26 cellular contexts compared by ENCODE assay signal in genomic region chr11:3225159-3225758, GRCh38. TPM values are rescaled to one million over a fixed set of nuclear protein-coding genes. Genes with fewer than 3 reads are reported as not detected.
DNase-seq lines count a peak whose midpoint lies in the region; ATAC-seq, FAIRE-seq and TF ChIP-seq lines count a peak whose summit lies in the region.
"Had no signal": no experiment of that assay in that cellular context is flagged by ENCODE, and none has a peak within 500 bp of the region (broad histone marks: within the 10 kb centered on the region; RNA-seq: fewer than 3 reads in every experiment).

No MANE protein-coding gene starts in this region.

- H3K36me3 ChIP-seq in SK-N-SH (replicated peaks in 1 of 2; ENCODE audit: control insufficient read depth in 1 of 2, insufficient read depth in 2 of 2, low read length in 1 of 2) = no peaks in the 10 kb centered on the region
- no peaks in the 10 kb centered on the region for H3K36me3 ChIP-seq in endodermal cell (ENCODE audit: control insufficient read depth, insufficient read depth, low read length)
- H3K36me3 ChIP-seq in neural progenitor cell = no peaks in the 10 kb centered on the region
- H3K36me3 ChIP-seq in naive thymus-derived CD4-positive, alpha-beta T cell (ENCODE audit: control insufficient read depth in 2 of 3, insufficient read depth in 3 of 3, low read length in 3 of 3) = no peaks in the 10 kb centered on the region
- H3K36me3 ChIP-seq: gastrocnemius medialis, uterus had no signal

- H3K27ac ChIP-seq in SK-N-SH (ENCODE audit: low read depth in 2 of 2, low read length in 1 of 2) = no peak overlapping the region
- no peak overlapping the region for H3K27ac ChIP-seq in endodermal cell (ENCODE audit: low read depth, low read length)
- no peak overlapping the region for H3K27ac ChIP-seq in neural progenitor cell
- H3K27ac ChIP-seq in naive thymus-derived CD4-positive, alpha-beta T cell (ENCODE audit: low read depth, low read length) = no peak overlapping the region
- H3K27ac ChIP-seq: 22Rv1, gastrocnemius medialis, HL-60, uterus had no signal

- TF ChIP-seq RAD21 in SK-N-SH (IDR thresholded peaks at IDR 0.05; ENCODE audit: low read length) = no peak

- ATAC-seq in SK-N-SH treated with all-trans-retinoic acid at 6 μM for 48 hours = no peak
- no peak for ATAC-seq in naive thymus-derived CD4-positive, alpha-beta T cell
- ATAC-seq: activated CD4-positive, alpha-beta T cell treated with anti-CD3 and anti-CD28 coated beads for 36 hours; gastrocnemius medialis; left cardiac atrium had no signal

- H4K20me1 ChIP-seq in SK-N-SH (ENCODE audit: insufficient read depth) (no peaks in the 10 kb centered on the region), neural progenitor cell (ENCODE audit: low read depth) (no peaks in the 10 kb centered on the region)

- H3K4me2 ChIP-seq in SK-N-SH (no peak overlapping the region), neural progenitor cell (no peak overlapping the region)

- no peaks in the 10 kb centered on the region for H3K79me2 ChIP-seq in SK-N-SH (ENCODE audit: insufficient read depth)
- no peaks in the 10 kb centered on the region for H3K79me2 ChIP-seq in neural progenitor cell (ENCODE audit: low read depth)

- CTCF ChIA-PET in SK-N-SH (lab: Yijun Ruan, JAX) = interaction anchor here (1.0 to 2.9 kb wide), 4 partner anchors 9 to 188 kb away, joined by 3 to 18 read pairs (median 8); no protein-coding TSS in a partner anchor
- CTCF ChIA-PET in naive thymus-derived CD4-positive, alpha-beta T cell (lab: Charles Lee) = no interaction called here

- TF ChIP-seq EP300 in SK-N-SH (IDR thresholded peaks at IDR 0.05; ENCODE audit: borderline replicate concordance in 1 of 2, low read depth in 1 of 2, low read length in 1 of 2) = no peak

- no peak overlapping the region for H3K9ac ChIP-seq in SK-N-SH
- H3K9ac ChIP-seq in endodermal cell (ENCODE audit: extremely low read depth, low read length, poor library complexity, severe bottlenecking) = no peak overlapping the region
- H3K9ac ChIP-seq in neural progenitor cell = no peak overlapping the region

- intact Hi-C loops in naive thymus-derived CD4-positive, alpha-beta T cell (cut with micrococcal nuclease) = no loop called here

- H3K4me1 ChIP-seq in SK-N-SH (ENCODE audit: control insufficient read depth in 1 of 2, insufficient read depth in 2 of 2, low read depth in 1 of 2, low read length in 1 of 2) = no peaks in the 10 kb centered on the region; a peak in 1 of 4 replicates
- no peaks in the 10 kb centered on the region for H3K4me1 ChIP-seq in endodermal cell (ENCODE audit: control insufficient read depth, insufficient read depth, low read length)
- peaks cover 9% of the 10 kb centered on the region for H3K4me1 ChIP-seq in neural progenitor cell
- no peaks in the 10 kb centered on the region for H3K4me1 ChIP-seq in naive thymus-derived CD4-positive, alpha-beta T cell (ENCODE audit: control insufficient read depth in 2 of 2, insufficient read depth in 2 of 2, low read length in 2 of 2)
- H3K4me1 ChIP-seq: gastrocnemius medialis, uterus had no signal

- FAIRE-seq in urothelium cell line (lab: Jason Lieb, UNC) = no peak

- H3K9me2 ChIP-seq in SK-N-SH = no peaks in the 10 kb centered on the region

- H3K4me1 Mint-ChIP-seq in endodermal cell (peaks cover 2% of the 10 kb centered on the region), neural progenitor cell (peaks cover 34% of the 10 kb centered on the region), progenitor cell of endocrine pancreas (ENCODE audit: low read depth) (no peaks in the 10 kb centered on the region)
- peaks cover 3 to 12% (median 9%) of the 10 kb centered on the region in 7 donors for H3K4me1 Mint-ChIP-seq in naive thymus-derived CD4-positive, alpha-beta T cell
- H3K4me1 Mint-ChIP-seq: central memory CD8-positive, alpha-beta T cell had no signal

- no peak for TF ChIP-seq CTCF in SK-N-SH (IDR thresholded peaks at IDR 0.05)
- no peak for TF ChIP-seq CTCF in endodermal cell (conservative IDR thresholded peaks at IDR 0.05)
- TF ChIP-seq CTCF in neural progenitor cell (IDR thresholded peaks at IDR 0.05) = no peak
- no peak for TF ChIP-seq CTCF in progenitor cell of endocrine pancreas (IDR thresholded peaks at IDR 0.05; ENCODE audit: unreplicated experiment)

- H3K9me3 Mint-ChIP-seq in endodermal cell = no peaks in the 10 kb centered on the region
- H3K9me3 Mint-ChIP-seq in neural progenitor cell = no peaks in the 10 kb centered on the region
- H3K9me3 Mint-ChIP-seq in naive thymus-derived CD4-positive, alpha-beta T cell = no peaks in the 10 kb centered on the region
- H3K9me3 Mint-ChIP-seq in progenitor cell of endocrine pancreas (ENCODE audit: low read depth) = no peaks in the 10 kb centered on the region
- H3K9me3 Mint-ChIP-seq: central memory CD8-positive, alpha-beta T cell had no signal

- peak; percentile 39 for DNase-seq in SK-N-SH
- peak; percentile 18 for DNase-seq in D341Med (ENCODE audit: low spot score)
- peak; percentile 49 for DNase-seq in endodermal cell
- no peak for DNase-seq in neural progenitor cell (ENCODE audit: low spot score)
- no peak for DNase-seq in urothelium cell line (ENCODE audit: low spot score)
- no peak for DNase-seq in naive thymus-derived CD4-positive, alpha-beta T cell
- no peak for DNase-seq in progenitor cell of endocrine pancreas (ENCODE audit: low spot score, unreplicated experiment)
- DNase-seq: activated CD4-positive, alpha-beta T cell treated with anti-CD3 and anti-CD28 coated beads for 36 hours; gastrocnemius medialis; left cardiac atrium; midbrain; NCI-H1105; NCI-H2029 treated with DMSO at 0.1 percent for 48 hours; NCI-H524; T1000; uterus had no signal

- WGBS in SK-N-SH (ENCODE audit: low lambda C conversion rate) = 74% methylated on average over 12 of the region's 17 CpGs
- 81 to 89% methylated on average over 5 to 17 of the region's 17 CpGs for WGBS in endodermal cell (ENCODE audit: insufficient coverage in 1 of 2, insufficient read length in 1 of 2), 2 experiments

- peaks cover 21% of the 10 kb centered on the region for H3K27me3 Mint-ChIP-seq in endodermal cell (ENCODE audit: insufficient read depth)
- H3K27me3 Mint-ChIP-seq in neural progenitor cell (ENCODE audit: insufficient read depth, low read depth) = peaks cover 10% of the 10 kb centered on the region
- peaks cover 0 to 11% (median 7%) of the 10 kb centered on the region in 5 donors for H3K27me3 Mint-ChIP-seq in naive thymus-derived CD4-positive, alpha-beta T cell
- H3K27me3 Mint-ChIP-seq in progenitor cell of endocrine pancreas = peaks cover 47% of the 10 kb centered on the region
- H3K27me3 Mint-ChIP-seq: activated CD4-positive, alpha-beta T cell treated with anti-CD3 and anti-CD28 coated beads for 36 hours had no signal

- no peak overlapping the region for H3K4me3 Mint-ChIP-seq in endodermal cell
- H3K4me3 Mint-ChIP-seq in neural progenitor cell = no peak overlapping the region
- no peak overlapping the region for H3K4me3 Mint-ChIP-seq in naive thymus-derived CD4-positive, alpha-beta T cell
- H3K4me3 Mint-ChIP-seq in progenitor cell of endocrine pancreas (ENCODE audit: low read depth) = no peak overlapping the region
- H3K4me3 Mint-ChIP-seq: activated CD4-positive, alpha-beta T cell treated with anti-CD3 and anti-CD28 coated beads for 36 hours; central memory CD8-positive, alpha-beta T cell had no signal

- POLR2A ChIA-PET in SK-N-SH (lab: Yijun Ruan, JAX) = no interaction called here
- POLR2A ChIA-PET in naive thymus-derived CD4-positive, alpha-beta T cell (lab: Charles Lee) = no interaction called here

- no peaks in the 10 kb centered on the region for H3K9me3 ChIP-seq in SK-N-SH
- H3K9me3 ChIP-seq in endodermal cell (ENCODE audit: control insufficient read depth, low read length) = no peaks in the 10 kb centered on the region
- H3K9me3 ChIP-seq in neural progenitor cell (ENCODE audit: low read depth) = no peaks in the 10 kb centered on the region
- no peaks in the 10 kb centered on the region for H3K9me3 ChIP-seq in naive thymus-derived CD4-positive, alpha-beta T cell (ENCODE audit: control insufficient read depth in 2 of 3, low read length in 3 of 3)
- H3K9me3 ChIP-seq: gastrocnemius medialis, uterus had no signal

- H3K36me3 Mint-ChIP-seq in endodermal cell (ENCODE audit: low read depth) (no peaks in the 10 kb centered on the region), neural progenitor cell (no peaks in the 10 kb centered on the region), progenitor cell of endocrine pancreas (ENCODE audit: insufficient read depth) (no peaks in the 10 kb centered on the region)
- H3K36me3 Mint-ChIP-seq in naive thymus-derived CD4-positive, alpha-beta T cell = no peaks in the 10 kb centered on the region

- no peak overlapping the region for H3K4me3 ChIP-seq in SK-N-SH (ENCODE audit: low read depth in 2 of 2, low read length in 1 of 2)
- H3K4me3 ChIP-seq in endodermal cell (ENCODE audit: low read length) = no peak overlapping the region
- H3K4me3 ChIP-seq in neural progenitor cell = no peak overlapping the region
- no peak overlapping the region for H3K4me3 ChIP-seq in naive thymus-derived CD4-positive, alpha-beta T cell (ENCODE audit: low read length)
- H3K4me3 ChIP-seq: gastrocnemius medialis, uterus had no signal

- H2AFZ ChIP-seq in SK-N-SH (ENCODE audit: low read depth) (no peak overlapping the region), neural progenitor cell (replicated peaks) (no peak overlapping the region)

- H3K27me3 ChIP-seq in SK-N-SH (ENCODE audit: insufficient read depth) = no peaks in the 10 kb centered on the region
- peaks cover 6% of the 10 kb centered on the region for H3K27me3 ChIP-seq in endodermal cell (ENCODE audit: control insufficient read depth, insufficient read depth, low read length, poor library complexity, severe bottlenecking)
- no peaks in the 10 kb centered on the region for H3K27me3 ChIP-seq in neural progenitor cell
- no peaks in the 10 kb centered on the region for H3K27me3 ChIP-seq in naive thymus-derived CD4-positive, alpha-beta T cell (ENCODE audit: control insufficient read depth in 2 of 2, insufficient read depth in 2 of 2, low read length in 2 of 2)
- H3K27me3 ChIP-seq: uterus had no signal

- no peak overlapping the region for H3K27ac Mint-ChIP-seq in endodermal cell
- peak overlapping the region; percentile 50 for H3K27ac Mint-ChIP-seq in neural progenitor cell
- H3K27ac Mint-ChIP-seq in naive thymus-derived CD4-positive, alpha-beta T cell = no peak overlapping the region
- H3K27ac Mint-ChIP-seq in progenitor cell of endocrine pancreas = no peak overlapping the region
- H3K27ac Mint-ChIP-seq: activated CD4-positive, alpha-beta T cell treated with anti-CD3 and anti-CD28 coated beads for 36 hours had no signal

- H3F3A ChIP-seq in SK-N-SH (replicated peaks; ENCODE audit: insufficient read depth) (no peaks in the 10 kb centered on the region), neural progenitor cell (ENCODE audit: low read depth) (no peaks in the 10 kb centered on the region)

RNA-seq across cellular contexts. Expression of gene MRGPRG, which starts 6.6 kb away (rescaled TPM):
- polyA plus RNA-seq in SK-N-SH (2012; rRNA removed) = not detected in 2 replicates
- polyA plus RNA-seq in SK-N-SH (2012; cell fraction: cytosol; rRNA removed) = not detected in 2 replicates
- polyA plus RNA-seq in SK-N-SH (2012; cell fraction: nucleus; rRNA removed) = not detected in 2 replicates
- not detected for total RNA-seq in endodermal cell
- not detected for polyA plus RNA-seq in endodermal cell (2013, experiment 1 of 2)
- polyA plus RNA-seq in endodermal cell (2013, experiment 2 of 2) = not detected
- not detected in 2 replicates for total RNA-seq in neural progenitor cell (ENCODE audit: low replicate concordance)
- total RNA-seq in naive thymus-derived CD4-positive, alpha-beta T cell = not detected
- polyA plus RNA-seq in naive thymus-derived CD4-positive, alpha-beta T cell = not detected
- not detected in 2 replicates for total RNA-seq in progenitor cell of endocrine pancreas
- total RNA-seq: activated CD4-positive, alpha-beta T cell treated with anti-CD3 and anti-CD28 coated beads for 36 hours; Daoy; gastrocnemius medialis; left cardiac atrium; RPMI7951; subcutaneous adipose tissue; uterus had no signal
- polyA plus RNA-seq: BJ, esophagus, neural cell had no signal

RNA-seq across cellular contexts. Expression of gene MRGPRE, which starts 7.0 kb away (rescaled TPM):
- polyA plus RNA-seq in SK-N-SH (2012; rRNA removed) = not detected in 2 replicates
- polyA plus RNA-seq in SK-N-SH (2012; cell fraction: cytosol; rRNA removed) = not detected in 2 replicates
- not detected in 2 replicates for polyA plus RNA-seq in SK-N-SH (2012; cell fraction: nucleus; rRNA removed)
- total RNA-seq in endodermal cell = not detected
- polyA plus RNA-seq in endodermal cell (2013, experiment 1 of 2) = not detected
- polyA plus RNA-seq in endodermal cell (2013, experiment 2 of 2) = not detected
- not detected in 2 replicates for total RNA-seq in neural progenitor cell (ENCODE audit: low replicate concordance)
- total RNA-seq in naive thymus-derived CD4-positive, alpha-beta T cell = not detected
- polyA plus RNA-seq in naive thymus-derived CD4-positive, alpha-beta T cell = not detected
- total RNA-seq in progenitor cell of endocrine pancreas = not detected in 2 replicates
- total RNA-seq: activated CD4-positive, alpha-beta T cell treated with anti-CD3 and anti-CD28 coated beads for 36 hours; Daoy; gastrocnemius medialis; RPMI7951; subcutaneous adipose tissue had no signal
- polyA plus RNA-seq: BJ, esophagus had no signal

Comparison
In these comparisons a context has a peak if more than half of its experiments do, and no peak if none do; other contexts are left out.
1. DNase-seq: peak in SK-N-SH (single experiment), D341Med (single experiment) and endodermal cell (single experiment); none in neural progenitor cell (single experiment), urothelium cell line (single experiment), naive thymus-derived CD4-positive, alpha-beta T cell (0 of 9) and progenitor cell of endocrine pancreas (single experiment).